In the genomic region with DNA sequence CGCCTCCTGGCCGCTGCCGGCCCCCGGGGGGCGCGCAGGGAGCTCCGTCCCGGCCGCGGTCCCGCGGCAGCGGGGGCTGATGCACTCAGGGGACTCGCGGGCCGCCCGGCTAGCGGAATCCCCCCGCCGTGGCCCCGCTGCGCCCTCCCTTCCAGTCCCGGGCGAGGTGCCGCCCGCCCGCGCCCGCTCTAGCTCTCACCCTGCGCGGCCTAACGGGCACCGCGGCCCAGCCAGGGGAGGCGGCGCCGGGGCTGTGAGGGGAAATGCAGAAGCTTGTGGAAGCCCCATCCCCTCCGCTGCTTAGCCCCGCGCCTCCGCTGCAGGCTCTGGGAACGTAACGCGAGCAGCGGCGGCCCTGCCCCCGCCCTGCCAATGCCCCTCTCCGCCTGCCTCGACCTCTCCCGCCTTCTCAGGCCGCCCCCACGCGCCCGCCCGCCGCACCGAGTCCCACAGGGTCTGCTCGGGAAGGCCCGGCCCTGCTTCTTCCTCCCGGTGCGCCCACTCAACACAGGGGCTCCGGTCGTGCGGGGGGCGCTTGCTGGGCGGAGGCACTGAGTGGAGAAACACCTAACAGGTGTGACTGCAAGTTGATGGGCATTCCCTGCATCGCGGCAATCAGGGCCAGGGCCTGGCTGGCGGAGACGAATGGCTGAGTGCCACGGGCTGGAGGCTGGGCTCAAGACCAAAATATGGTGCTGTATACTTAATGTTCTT, we compare ENCODE assay signal across 9 cellular contexts. TPM values are rescaled to one million over a fixed set of nuclear protein-coding genes. Genes with fewer than 3 reads are reported as not detected.
DNase-seq lines count a peak whose midpoint lies in the region; ATAC-seq, FAIRE-seq and TF ChIP-seq lines count a peak whose summit lies in the region.
"Had no signal": no experiment of that assay in that cellular context is flagged by ENCODE, and none has a peak within 500 bp of the region (broad histone marks: within the 10 kb centered on the region; RNA-seq: fewer than 3 reads in every experiment).

No MANE protein-coding gene starts in this region.

- peak overlapping the region; percentile 32 for H3K4me3 Mint-ChIP-seq in MCF 10A (ENCODE audit: unreplicated experiment)

- ATAC-seq in HG02885 (IDR thresholded peaks at IDR 0.05; ENCODE audit: poor library complexity, unreplicated experiment) (peak; percentile 9), GM21515 (IDR thresholded peaks at IDR 0.05; ENCODE audit: unreplicated experiment) (no peak), HG03039 (IDR thresholded peaks at IDR 0.05; ENCODE audit: unreplicated experiment) (no peak)

- H3K27ac ChIP-seq in kidney (ENCODE audit: low read depth in 2 of 2, low read length in 2 of 2) (no peak overlapping the region), subcutaneous abdominal adipose tissue (ENCODE audit: low read depth, low read length) (no peak overlapping the region)

- no TSS peak for BruUV-seq in MCF 10A (replicated peaks; lab: Mats Ljungman, UMichigan)

- TF ChIP-seq CTCF in MCF 10A (IDR thresholded peaks at IDR 0.05; ENCODE audit: unreplicated experiment): no peak
- no peak for TF ChIP-seq CTCF in kidney (IDR thresholded peaks at IDR 0.05; ENCODE audit: borderline replicate concordance, extremely low read depth, insufficient read depth)

- no peak for FAIRE-seq in kidney (lab: Jason Lieb, UNC)

- no peaks in the 10 kb centered on the region for H3K9me3 Mint-ChIP-seq in MCF 10A (ENCODE audit: unreplicated experiment)
- H3K9me3 Mint-ChIP-seq: activated naive CD4-positive, alpha-beta T cell treated with anti-CD3 and anti-CD28 coated beads, Interleukin-2, amount 50 U/mL, for 24 hours had no signal

- H3K4me3 ChIP-seq in kidney (ENCODE audit: low read length in 2 of 2): no peak overlapping the region
- peak overlapping the region in 4 of 5 donors; percentile 39 to 67 (median 56) for H3K4me3 ChIP-seq in subcutaneous abdominal adipose tissue (ENCODE audit: low read depth in 1 of 5, low read length in 5 of 5)

- H3K9me3 ChIP-seq in kidney (ENCODE audit: control insufficient read depth in 1 of 2, low read length in 2 of 2) (no peaks in the 10 kb centered on the region), subcutaneous abdominal adipose tissue (ENCODE audit: control insufficient read depth in 5 of 5, low read length in 5 of 5) (no peaks in the 10 kb centered on the region)

- H3K27me3 ChIP-seq in subcutaneous abdominal adipose tissue (ENCODE audit: control insufficient read depth in 5 of 5, insufficient read depth in 4 of 5, low read length in 5 of 5): peaks cover 19 to 38% (median 30%) of the 10 kb centered on the region in 5 donors

- CTCF ChIA-PET in MCF 10A (lab: Yijun Ruan, JAX): no interaction called here

- no peaks in the 10 kb centered on the region for H3K4me1 Mint-ChIP-seq in MCF 10A (ENCODE audit: insufficient read depth, unreplicated experiment)

- no peak overlapping the region for H3K9ac ChIP-seq in kidney (ENCODE audit: low read length in 2 of 2)
- H3K9ac ChIP-seq in subcutaneous abdominal adipose tissue (ENCODE audit: low read length in 5 of 5): no peak overlapping the region

- H3K36me3 Mint-ChIP-seq in MCF 10A (ENCODE audit: insufficient read depth, unreplicated experiment): no peaks in the 10 kb centered on the region
- H3K36me3 Mint-ChIP-seq: activated naive CD4-positive, alpha-beta T cell treated with anti-CD3 and anti-CD28 coated beads, Interleukin-2, amount 50 U/mL, for 24 hours had no signal

- DNase-seq in G401 (ENCODE audit: low spot score) (peak; percentile 70), MCF 10A (ENCODE audit: unreplicated experiment) (no peak), kidney (peak; percentile 74), SW480 (ENCODE audit: low spot score) (no peak)

- H3K36me3 ChIP-seq in kidney (ENCODE audit: control insufficient read depth in 1 of 2, insufficient read depth in 2 of 2, low read length in 2 of 2) (no peaks in the 10 kb centered on the region), subcutaneous abdominal adipose tissue (ENCODE audit: control insufficient read depth in 5 of 5, insufficient read depth in 5 of 5, low read length in 5 of 5) (no peaks in the 10 kb centered on the region)

- no peak overlapping the region for H3K27ac Mint-ChIP-seq in MCF 10A (ENCODE audit: low read depth, unreplicated experiment)
- H3K27ac Mint-ChIP-seq: activated naive CD4-positive, alpha-beta T cell treated with anti-CD3 and anti-CD28 coated beads, Interleukin-2, amount 50 U/mL, for 24 hours had no signal

- intact Hi-C loops in MCF 10A (cut with micrococcal nuclease) (no loop called here), kidney (cut with DNase I) (no loop called here)

- in situ Hi-C loops in G401 (cut with HindIII; ENCODE audit: low sequenced_read_pairs): no loop called here

- POLR2A ChIA-PET in MCF 10A (lab: Yijun Ruan, JAX): no interaction called here

- H3K4me1 ChIP-seq in kidney (ENCODE audit: control insufficient read depth in 1 of 2, insufficient read depth in 1 of 2, low read depth in 1 of 2, low read length in 2 of 2): peaks cover 5 to 7% of the 10 kb centered on the region in 2 donors
- peaks cover 0 to 17% (median 17%) of the 10 kb centered on the region in 5 donors for H3K4me1 ChIP-seq in subcutaneous abdominal adipose tissue (ENCODE audit: control insufficient read depth in 5 of 5, insufficient read depth in 5 of 5, low read length in 5 of 5)

- H3K27me3 Mint-ChIP-seq in MCF 10A (ENCODE audit: insufficient read depth, unreplicated experiment): peaks cover 29% of the 10 kb centered on the region

RNA-seq across cellular contexts. Expression of gene TMEM229A, which starts 0.4 kb away (rescaled TPM):
- total RNA-seq in G401 (2014; rRNA removed; shearing (Covaris generic)): not detected in 2 replicates
- not detected in 2 replicates for total RNA-seq in MCF 10A (2022)
- total RNA-seq in kidney: not detected
- not detected for polyA plus RNA-seq in kidney (ENCODE audit: insufficient read depth, low read depth, low replicate concordance)

Comparison
In these comparisons a context has a peak if more than half of its experiments do, and no peak if none do; other contexts are left out.
1. DNase-seq: peak in G401 (single experiment) and kidney (single experiment); none in MCF 10A (single experiment) and SW480 (single experiment).
2. H3K4me3 ChIP-seq: peak in subcutaneous abdominal adipose tissue (4 of 5); none in kidney (0 of 2).